20 cellular contexts compared by ENCODE assay signal in the genomic region with DNA sequence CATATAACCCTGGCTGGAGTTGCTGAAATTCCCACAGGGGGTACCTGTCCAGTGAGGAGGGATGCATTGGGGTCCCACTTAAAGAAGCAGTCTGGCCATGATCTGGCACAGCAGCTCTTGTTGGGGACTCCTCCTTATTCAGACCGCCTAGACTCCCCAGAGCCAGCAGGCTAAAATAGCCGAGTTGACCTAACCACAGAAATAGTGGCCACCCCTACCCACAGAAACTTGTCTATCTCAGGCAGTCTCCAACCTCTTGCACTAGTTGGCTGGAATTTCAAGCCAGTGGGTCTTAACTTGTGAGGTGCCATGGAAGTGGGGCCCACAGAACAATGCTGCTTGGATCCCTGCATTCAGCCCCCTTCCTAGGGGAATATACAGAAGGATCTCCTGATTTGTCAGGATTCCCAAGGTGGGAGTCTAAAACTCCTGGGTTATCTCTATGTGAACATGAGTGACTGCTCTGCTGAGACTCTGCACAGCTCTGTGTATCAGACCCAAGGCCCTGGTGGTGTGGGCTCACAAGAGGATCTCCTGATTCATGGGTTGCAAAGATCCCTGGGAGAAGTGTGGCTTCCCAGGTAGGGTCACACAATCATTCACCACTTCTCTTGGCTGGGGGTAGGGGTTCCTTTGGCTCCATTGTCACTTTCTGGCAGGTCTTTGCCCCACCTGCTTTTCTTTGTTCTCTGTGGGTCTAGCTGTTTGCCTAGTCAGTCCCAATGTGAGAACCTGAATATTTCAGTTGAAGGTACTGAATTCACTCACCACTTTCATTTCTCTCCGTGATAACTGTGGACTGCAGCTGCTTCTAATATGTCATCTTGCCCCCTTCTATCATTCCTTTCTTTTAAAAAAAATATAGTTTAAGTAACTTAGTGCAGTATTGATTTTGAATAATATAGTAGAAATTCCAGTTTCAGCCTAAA.
DNase-seq lines count a peak whose midpoint lies in the region; ATAC-seq and TF ChIP-seq lines count a peak whose summit lies in the region.
"Had no signal": no experiment of that assay in that cellular context is flagged by ENCODE, and none has a peak within 500 bp of the region (broad histone marks: within the 10 kb centered on the region; RNA-seq: fewer than 3 reads in every experiment).

No MANE protein-coding gene starts in this region.

- WGBS in gastroesophageal sphincter (ENCODE audit: low coverage in 1 of 2), 2 donors, result 65 to 100% methylated on average over 1 of the region's 3 CpGs

- no peaks in the 10 kb centered on the region for H3K4me1 ChIP-seq in gastroesophageal sphincter
- H3K4me1 ChIP-seq: A549, body of pancreas had no signal

- no peak for TF ChIP-seq EP300 in gastroesophageal sphincter (IDR thresholded peaks at IDR 0.05)

- no peaks in the 10 kb centered on the region for H3K9me3 ChIP-seq in WERI-Rb-1 (ENCODE audit: severe bottlenecking)
- H3K9me3 ChIP-seq in gastroesophageal sphincter, result no peaks in the 10 kb centered on the region
- H3K9me3 ChIP-seq: A549, body of pancreas had no signal

- no peak for TF ChIP-seq POLR2A in gastroesophageal sphincter (IDR thresholded peaks at IDR 0.05)

- DNase-seq in WERI-Rb-1, result no peak
- DNase-seq in anterior cingulate cortex (lab: John Stamatoyannopoulos, UW), result no peak
- DNase-seq: activated naive CD4-positive, alpha-beta T cell treated with anti-CD3 and anti-CD28 coated beads, Interleukin-2, amount 50 U/mL, for 16 hours; activated T-cell treated with anti-CD3 and anti-CD28 coated beads for 4 hours; body of pancreas; CD4-positive, alpha-beta T cell; DMS79 treated with DMSO at 0.1 percent for 48 hours; mesendoderm; NCI-H187; NCI-H446 treated with DMSO at 0.1 percent for 48 hours; nephron progenitor cell; SHP77 treated with DMSO at 0.1 percent for 48 hours; stimulated activated CD4-positive, alpha-beta T cell treated with anti-CD3 and anti-CD28 coated beads, Interleukin-15, amount 100 ng/mL, for 24 hours had no signal

- H3K27me3 ChIP-seq in WERI-Rb-1 (ENCODE audit: insufficient read depth, low read depth, severe bottlenecking) (no peaks in the 10 kb centered on the region), gastroesophageal sphincter (peaks cover 9% of the 10 kb centered on the region)
- H3K27me3 ChIP-seq: body of pancreas had no signal

- no peak overlapping the region for H3K4me3 ChIP-seq in WERI-Rb-1 (ENCODE audit: low read depth, low read length)
- no peak overlapping the region for H3K4me3 ChIP-seq in gastroesophageal sphincter
- H3K4me3 ChIP-seq: A549, body of pancreas had no signal

- no peak for TF ChIP-seq CTCF in WERI-Rb-1 (IDR thresholded peaks at IDR 0.05; ENCODE audit: low read depth, low read length)
- no peak for TF ChIP-seq CTCF in gastroesophageal sphincter (IDR thresholded peaks at IDR 0.05)

- ATAC-seq in GM18499 (IDR thresholded peaks at IDR 0.05; ENCODE audit: insufficient read depth, unreplicated experiment) (peak; percentile 86), GM19324 (IDR thresholded peaks at IDR 0.05; ENCODE audit: low FRiP score, unreplicated experiment) (peak; percentile 65), HG02623 (IDR thresholded peaks at IDR 0.05; ENCODE audit: unreplicated experiment) (peak; percentile 73), HG03175 (IDR thresholded peaks at IDR 0.05; ENCODE audit: unreplicated experiment) (peak; percentile 75), gastroesophageal sphincter (no peak), GM21423 (IDR thresholded peaks at IDR 0.05; ENCODE audit: unreplicated experiment) (no peak)
- ATAC-seq: A549, body of pancreas had no signal

- H3K27ac ChIP-seq in WERI-Rb-1, result no peak overlapping the region
- H3K27ac ChIP-seq in gastroesophageal sphincter, result no peak overlapping the region
- H3K27ac ChIP-seq: A549, body of pancreas had no signal

- H3K36me3 ChIP-seq in WERI-Rb-1 (no peaks in the 10 kb centered on the region), gastroesophageal sphincter (no peaks in the 10 kb centered on the region)

Comparison
In these comparisons a context has a peak if more than half of its experiments do, and no peak if none do; other contexts are left out.
1. ATAC-seq: peak in GM18499 (single experiment), GM19324 (single experiment), HG02623 (single experiment) and HG03175 (single experiment); none in gastroesophageal sphincter (single experiment) and GM21423 (single experiment).